ENCODE assay signal across 8 cellular contexts in the genomic region with DNA sequence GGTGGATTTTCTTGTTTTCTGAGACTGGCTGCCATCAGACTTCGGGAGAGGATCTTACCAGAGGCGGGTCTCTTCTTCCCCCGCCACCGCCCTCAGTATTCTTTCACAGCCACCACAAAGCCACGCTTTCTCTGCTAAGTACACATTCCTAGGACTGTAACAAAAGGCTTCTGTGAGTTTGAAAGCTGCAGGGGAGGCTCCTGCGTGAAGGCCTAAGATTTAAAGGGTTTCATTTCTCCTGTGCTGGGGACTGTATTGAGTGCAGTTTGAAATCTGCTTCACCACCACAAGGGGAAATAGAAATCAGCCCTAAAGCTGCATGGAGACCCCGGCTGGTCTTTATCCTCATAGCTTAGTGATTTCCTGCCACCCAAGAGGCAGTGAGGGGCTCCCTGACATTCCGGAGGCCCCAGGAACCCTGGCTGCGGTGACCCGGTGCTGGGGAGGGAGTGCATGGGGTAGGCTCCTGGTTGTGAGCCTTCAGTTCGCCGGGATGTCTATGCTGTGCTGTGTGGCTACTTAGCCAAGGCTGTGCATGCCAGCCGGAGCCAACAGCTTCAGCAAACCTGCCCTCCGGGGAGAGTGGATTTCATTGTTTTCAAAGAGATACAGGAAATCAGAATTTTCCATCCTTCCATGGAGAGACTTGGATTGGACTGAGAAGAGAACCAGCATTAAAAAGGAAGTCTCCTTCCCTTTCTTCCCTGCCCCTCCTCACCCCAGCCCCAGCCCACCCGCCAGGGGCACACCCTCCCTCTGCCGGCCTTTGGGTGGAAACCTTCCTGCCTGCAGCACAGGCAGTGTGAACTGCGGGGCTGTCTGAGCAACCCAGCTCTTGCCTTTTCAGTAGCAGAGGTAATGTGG.
A peak's percentile ranks its signal among the peaks of the same experiment; 100 is the strongest.
DNase-seq lines count a peak whose midpoint lies in the region; ATAC-seq and TF ChIP-seq lines count a peak whose summit lies in the region.

No MANE protein-coding gene starts in this region.

- H3K27ac Mint-ChIP-seq in activated T-cell treated with anti-CD3 and anti-CD28 coated beads, Interleukin-2, amount 50 U/mL, for 24 hours, result peak overlapping the region; percentile 67

- POLR2A ChIA-PET in PC-9 (lab: Charles Lee; ENCODE audit: unreplicated experiment), result no interaction called here
- POLR2A ChIA-PET in PC-3 (lab: Charles Lee; ENCODE audit: unreplicated experiment), result no interaction called here

- no peaks in the 10 kb centered on the region for H3K27me3 ChIP-seq in GM06990 (replicated peaks; ENCODE audit: control insufficient read depth, insufficient read depth, low read length)
- no peaks in the 10 kb centered on the region for H3K27me3 ChIP-seq in MM.1S (replicated peaks; ENCODE audit: insufficient read depth, low read length)
- H3K27me3 ChIP-seq in left ventricle myocardium inferior (ENCODE audit: low read depth), result no peaks in the 10 kb centered on the region
- no peaks in the 10 kb centered on the region for H3K27me3 ChIP-seq in psoas muscle (ENCODE audit: insufficient read depth in 3 of 3, low read length in 2 of 3)
- H3K27me3 ChIP-seq in PC-9 (ENCODE audit: insufficient read depth, low read depth), result no peaks in the 10 kb centered on the region
- H3K27me3 ChIP-seq in PC-3 (ENCODE audit: low read length), result no peaks in the 10 kb centered on the region

- intact Hi-C loops in left ventricle myocardium inferior (cut with micrococcal nuclease), result no loop called here
- intact Hi-C loops in psoas muscle (cut with DNase I), result no loop called here
- intact Hi-C loops in PC-9 (cut with micrococcal nuclease; ENCODE audit: unreplicated experiment), result no loop called here
- intact Hi-C loops in PC-3 (cut with micrococcal nuclease), result no loop called here

- H3K4me2 ChIP-seq in MM.1S (ENCODE audit: low read depth, low read length) (peak overlapping the region; percentile 94), PC-9 (no peak overlapping the region), PC-3 (ENCODE audit: low read length) (no peak overlapping the region)

- BruUV-seq in PC-9 (replicated peaks; lab: Mats Ljungman, UMichigan), result no TSS peak
- BruUV-seq in PC-3 (replicated peaks; lab: Mats Ljungman, UMichigan), result no TSS peak

- ATAC-seq in GM21515 (IDR thresholded peaks at IDR 0.05; ENCODE audit: unreplicated experiment) (peak; percentile 72), psoas muscle (peak; percentile 34 to 52 (median 46)), PC-3 (no peak)

- H3K27me3 Mint-ChIP-seq in activated T-cell treated with anti-CD3 and anti-CD28 coated beads, Interleukin-2, amount 50 U/mL, for 24 hours, result no peaks in the 10 kb centered on the region

- H4K20me1 ChIP-seq in MM.1S (ENCODE audit: insufficient read depth, low read length) (no peaks in the 10 kb centered on the region), PC-9 (ENCODE audit: insufficient read depth) (no peaks in the 10 kb centered on the region), PC-3 (ENCODE audit: low read length) (no peaks in the 10 kb centered on the region)

- H3K4me3 ChIP-seq in GM06990 (replicated peaks; ENCODE audit: low read depth, low read length), result no peak overlapping the region; the same call in 1 of the 2 replicates
- H3K4me3 ChIP-seq in MM.1S (ENCODE audit: low read length), result peak overlapping the region; percentile 59
- peak overlapping the region; percentile 49 for H3K4me3 ChIP-seq in left ventricle myocardium inferior
- H3K4me3 ChIP-seq in psoas muscle, result peak overlapping the region; percentile 44
- no peak overlapping the region for H3K4me3 ChIP-seq in PC-9
- no peak overlapping the region for H3K4me3 ChIP-seq in PC-3 (ENCODE audit: low read length)

- CTCF ChIA-PET in PC-9 (lab: Charles Lee) (no interaction called here), PC-3 (lab: Charles Lee) (no interaction called here)

- WGBS in psoas muscle, 3 donors, result 38 to 53% (median 41%) methylated on average over 17 of the region's 17 CpGs

- TF ChIP-seq CTCF in GM06990 (IDR thresholded peaks at IDR 0.05; ENCODE audit: insufficient read depth, low read length, poor library complexity, severe bottlenecking) (no peak), MM.1S (IDR thresholded peaks at IDR 0.05; ENCODE audit: low read length) (peak; percentile 43), left ventricle myocardium inferior (IDR thresholded peaks at IDR 0.05; ENCODE audit: borderline replicate concordance) (peak; percentile 36), psoas muscle (IDR thresholded peaks at IDR 0.05) (no peak), PC-9 (conservative IDR thresholded peaks at IDR 0.05) (no peak), PC-3 (conservative IDR thresholded peaks at IDR 0.05; ENCODE audit: low read depth, low read length) (no peak)

- H3K4me3 Mint-ChIP-seq in activated T-cell treated with anti-CD3 and anti-CD28 coated beads, Interleukin-2, amount 50 U/mL, for 24 hours, result peak overlapping the region; percentile 30

- H3K4me1 ChIP-seq in MM.1S (ENCODE audit: low read length) (peaks cover 28% of the 10 kb centered on the region), left ventricle myocardium inferior (peaks cover 69% of the 10 kb centered on the region), psoas muscle (peaks cover 28% of the 10 kb centered on the region), PC-9 (replicated peaks; ENCODE audit: insufficient read depth) (no peaks in the 10 kb centered on the region), PC-3 (ENCODE audit: insufficient read depth, low read length) (peaks cover 4% of the 10 kb centered on the region; the same call in 1 of the 2 replicates)

- H3K9me3 ChIP-seq in MM.1S (replicated peaks; ENCODE audit: insufficient read depth, low read length), result no peaks in the 10 kb centered on the region
- no peaks in the 10 kb centered on the region for H3K9me3 ChIP-seq in left ventricle myocardium inferior (replicated peaks)
- H3K9me3 ChIP-seq in psoas muscle, result no peaks in the 10 kb centered on the region
- H3K9me3 ChIP-seq in PC-9 (ENCODE audit: insufficient read depth, low read depth), result no peaks in the 10 kb centered on the region
- no peaks in the 10 kb centered on the region for H3K9me3 ChIP-seq in PC-3 (ENCODE audit: low read length)

- H3K9ac ChIP-seq in MM.1S (ENCODE audit: low read length) (peak overlapping the region; percentile 59; the same call in 1 of the 2 replicates), PC-3 (ENCODE audit: low read length) (no peak overlapping the region)

- DNase-seq in GM06990 (ENCODE audit: extremely low read depth, insufficient read length), result peak; percentile 67
- DNase-seq in MM.1S, result peak; percentile 83
- DNase-seq in activated T-cell treated with anti-CD3 and anti-CD28 coated beads, Interleukin-2, amount 50 U/mL, for 24 hours, result peak; percentile 53
- DNase-seq in left ventricle myocardium inferior, result no peak
- DNase-seq in psoas muscle, result peak in 1 of 2 donors; percentile 34
- no peak for DNase-seq in PC-9
- no peak for DNase-seq in PC-3

- H3K36me3 Mint-ChIP-seq in activated T-cell treated with anti-CD3 and anti-CD28 coated beads, Interleukin-2, amount 50 U/mL, for 24 hours (ENCODE audit: low read depth), result peaks cover 35% of the 10 kb centered on the region

- H3F3A ChIP-seq in MM.1S (ENCODE audit: insufficient read depth, low read length) (peaks cover 22% of the 10 kb centered on the region), PC-9 (ENCODE audit: insufficient read depth, low read depth) (no peaks in the 10 kb centered on the region), PC-3 (ENCODE audit: low read length, unreplicated experiment) (no peaks in the 10 kb centered on the region)

- H3K79me2 ChIP-seq in MM.1S (ENCODE audit: low read length) (no peaks in the 10 kb centered on the region), PC-9 (ENCODE audit: low read depth) (peaks cover 5% of the 10 kb centered on the region; the same call in 1 of the 2 replicates), PC-3 (ENCODE audit: low read length) (no peaks in the 10 kb centered on the region)

- H3K36me3 ChIP-seq in GM06990 (ENCODE audit: control insufficient read depth, insufficient read depth, low read length) (peaks cover 2% of the 10 kb centered on the region), MM.1S (replicated peaks; ENCODE audit: insufficient read depth, low read length) (no peaks in the 10 kb centered on the region), left ventricle myocardium inferior (no peaks in the 10 kb centered on the region), psoas muscle (ENCODE audit: insufficient read depth in 1 of 2, low read depth in 1 of 2) (no peaks in the 10 kb centered on the region), PC-9 (ENCODE audit: low read depth) (0 out of 2 replicates have a peak, but pooled peaks cover 3% of the 10 kb centered on the region), PC-3 (ENCODE audit: low read depth, low read length) (no peaks in the 10 kb centered on the region)

- peak overlapping the region; percentile 83 for H3K27ac ChIP-seq in MM.1S (ENCODE audit: low read length)
- peak overlapping the region; percentile 87 for H3K27ac ChIP-seq in left ventricle myocardium inferior (replicated peaks)
- H3K27ac ChIP-seq in psoas muscle, result peak overlapping the region; percentile 36
- no peak overlapping the region for H3K27ac ChIP-seq in PC-9
- no peak overlapping the region for H3K27ac ChIP-seq in PC-3 (ENCODE audit: low read length)

- H3K4me1 Mint-ChIP-seq in activated T-cell treated with anti-CD3 and anti-CD28 coated beads, Interleukin-2, amount 50 U/mL, for 24 hours (ENCODE audit: low read depth), result peaks cover 72% of the 10 kb centered on the region

- no peaks in the 10 kb centered on the region for H3K9me3 Mint-ChIP-seq in activated T-cell treated with anti-CD3 and anti-CD28 coated beads, Interleukin-2, amount 50 U/mL, for 24 hours

- H3K9me2 ChIP-seq in MM.1S (replicated peaks; ENCODE audit: insufficient read depth, low read length) (no peaks in the 10 kb centered on the region), PC-9 (ENCODE audit: insufficient read depth) (no peaks in the 10 kb centered on the region), PC-3 (replicated peaks; ENCODE audit: low read length) (no peaks in the 10 kb centered on the region)

- 0 out of 2 replicates have a peak overlapping the region, but pooled peaks have one; percentile 30 for H2AFZ ChIP-seq in MM.1S (ENCODE audit: low read length)
- no peak overlapping the region for H2AFZ ChIP-seq in PC-9
- H2AFZ ChIP-seq in PC-3 (ENCODE audit: low read length), result no peak overlapping the region

Comparison
In these comparisons a context has a peak if more than half of its experiments do, and no peak if none do; other contexts are left out.
1. DNase-seq: peak in GM06990 (single experiment), MM.1S (single experiment) and activated T-cell treated with anti-CD3 and anti-CD28 coated beads, Interleukin-2, amount 50 U/mL, for 24 hours (single experiment); none in left ventricle myocardium inferior (single experiment), PC-9 (0 of 2) and PC-3 (single experiment).
2. H3K4me3 ChIP-seq: peak in MM.1S (single experiment), left ventricle myocardium inferior (single experiment) and psoas muscle (single experiment); none in GM06990 (single experiment), PC-9 (single experiment) and PC-3 (single experiment).
3. CTCF ChIP-seq: peak in MM.1S (single experiment) and left ventricle myocardium inferior (single experiment); none in GM06990 (single experiment), psoas muscle (single experiment), PC-9 (single experiment) and PC-3 (single experiment).
4. H3K27ac ChIP-seq: peak in MM.1S (single experiment), left ventricle myocardium inferior (single experiment) and psoas muscle (single experiment); none in PC-9 (single experiment) and PC-3 (single experiment).